Comparison of ENCODE assay signal across 1 cellular context in the genomic region with DNA sequence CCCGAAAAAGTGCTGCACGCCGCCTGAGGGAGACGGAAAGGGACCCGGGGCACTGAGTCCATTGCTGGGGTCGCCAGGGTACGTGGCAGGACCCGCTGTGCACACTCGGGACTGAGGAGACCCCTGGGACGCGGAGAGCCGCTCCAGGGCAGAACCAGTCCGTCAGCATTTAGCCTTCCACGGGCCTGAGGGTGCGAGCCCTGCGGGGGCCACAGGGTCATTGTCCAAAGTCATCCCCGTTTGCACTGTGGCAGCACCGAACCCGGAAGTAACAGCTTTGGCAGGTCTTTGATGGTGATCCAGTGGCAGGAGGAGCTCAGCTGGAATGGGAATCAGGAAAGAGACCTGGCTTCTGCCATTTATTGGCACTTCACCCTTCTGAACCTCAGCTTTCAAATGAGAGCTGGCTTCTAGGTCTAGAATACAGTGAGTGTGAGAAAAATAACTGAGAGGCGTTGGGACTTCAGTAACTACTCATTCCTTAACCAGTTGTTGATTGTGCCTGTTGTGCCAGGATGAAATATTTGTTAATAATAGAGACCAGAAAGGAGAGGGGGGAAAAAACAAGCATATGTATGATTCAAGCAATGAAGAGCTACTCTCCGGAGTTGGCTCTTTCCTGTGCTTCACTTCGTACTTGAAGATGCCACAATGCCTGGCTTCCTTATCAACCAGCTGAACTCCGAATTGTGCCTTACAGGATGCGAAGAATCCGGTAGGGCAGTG.
TF ChIP-seq lines count a peak whose summit lies in the region.

No MANE protein-coding gene starts in this region.

TF ChIP-seq in HepG2, 621 proteins besides CTCF, POLR2A, EP300 and RAD21 (continues in another document):
- TF ChIP-seq ZFP36L2 (CRISPR knock-in tag; IDR thresholded peaks at IDR 0.05): no peak
- TF ChIP-seq, protein P1, sequence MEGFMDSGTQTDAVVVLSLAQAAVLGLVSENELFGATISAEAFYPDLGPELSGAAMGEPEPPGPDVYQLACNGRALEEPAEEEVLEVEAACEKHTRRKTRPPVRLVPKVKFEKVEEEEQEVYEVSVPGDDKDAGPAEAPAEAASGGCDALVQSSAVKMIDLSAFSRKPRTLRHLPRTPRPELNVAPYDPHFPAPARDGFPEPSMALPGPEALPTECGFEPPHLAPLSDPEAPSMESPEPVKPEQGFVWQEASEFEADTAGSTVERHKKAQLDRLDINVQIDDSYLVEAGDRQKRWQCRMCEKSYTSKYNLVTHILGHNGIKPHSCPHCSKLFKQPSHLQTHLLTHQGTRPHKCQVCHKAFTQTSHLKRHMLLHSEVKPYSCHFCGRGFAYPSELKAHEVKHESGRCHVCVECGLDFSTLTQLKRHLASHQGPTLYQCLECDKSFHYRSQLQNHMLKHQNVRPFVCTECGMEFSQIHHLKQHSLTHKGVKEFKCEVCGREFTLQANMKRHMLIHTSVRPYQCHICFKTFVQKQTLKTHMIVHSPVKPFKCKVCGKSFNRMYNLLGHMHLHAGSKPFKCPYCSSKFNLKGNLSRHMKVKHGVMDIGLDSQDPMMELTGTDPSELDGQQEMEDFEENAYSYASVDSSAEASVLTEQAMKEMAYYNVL (CRISPR knock-in tag; IDR thresholded peaks at IDR 0.05; ENCODE audit: borderline replicate concordance): peak; percentile 28; the same call in 1 of the 2 replicates
- TF ChIP-seq ZNF839 (CRISPR knock-in tag; IDR thresholded peaks at IDR 0.05; ENCODE audit: borderline replicate concordance): no peak
- peak; percentile 64 for TF ChIP-seq RARA (CRISPR knock-in tag; IDR thresholded peaks at IDR 0.05)
- TF ChIP-seq, protein P2, sequence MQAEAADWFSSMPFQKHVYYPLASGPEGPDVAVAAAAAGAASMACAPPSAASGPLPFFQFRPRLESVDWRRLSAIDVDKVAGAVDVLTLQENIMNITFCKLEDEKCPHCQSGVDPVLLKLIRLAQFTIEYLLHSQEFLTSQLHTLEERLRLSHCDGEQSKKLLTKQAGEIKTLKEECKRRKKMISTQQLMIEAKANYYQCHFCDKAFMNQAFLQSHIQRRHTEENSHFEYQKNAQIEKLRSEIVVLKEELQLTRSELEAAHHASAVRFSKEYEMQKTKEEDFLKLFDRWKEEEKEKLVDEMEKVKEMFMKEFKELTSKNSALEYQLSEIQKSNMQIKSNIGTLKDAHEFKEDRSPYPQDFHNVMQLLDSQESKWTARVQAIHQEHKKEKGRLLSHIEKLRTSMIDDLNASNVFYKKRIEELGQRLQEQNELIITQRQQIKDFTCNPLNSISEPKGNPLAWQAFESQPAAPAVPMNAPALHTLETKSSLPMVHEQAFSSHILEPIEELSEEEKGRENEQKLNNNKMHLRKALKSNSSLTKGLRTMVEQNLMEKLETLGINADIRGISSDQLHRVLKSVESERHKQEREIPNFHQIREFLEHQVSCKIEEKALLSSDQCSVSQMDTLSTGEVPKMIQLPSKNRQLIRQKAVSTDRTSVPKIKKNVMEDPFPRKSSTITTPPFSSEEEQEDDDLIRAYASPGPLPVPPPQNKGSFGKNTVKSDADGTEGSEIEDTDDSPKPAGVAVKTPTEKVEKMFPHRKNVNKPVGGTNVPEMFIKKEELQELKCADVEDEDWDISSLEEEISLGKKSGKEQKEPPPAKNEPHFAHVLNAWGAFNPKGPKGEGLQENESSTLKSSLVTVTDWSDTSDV (CRISPR knock-in tag; IDR thresholded peaks at IDR 0.05): 0 out of 2 replicates have a peak, but pooled peaks have one; percentile 36
- TF ChIP-seq PAX8 (CRISPR knock-in tag; IDR thresholded peaks at IDR 0.05; ENCODE audit: borderline replicate concordance): 0 out of 2 replicates have a peak, but pooled peaks have one; percentile 15
- TF ChIP-seq, protein P3, sequence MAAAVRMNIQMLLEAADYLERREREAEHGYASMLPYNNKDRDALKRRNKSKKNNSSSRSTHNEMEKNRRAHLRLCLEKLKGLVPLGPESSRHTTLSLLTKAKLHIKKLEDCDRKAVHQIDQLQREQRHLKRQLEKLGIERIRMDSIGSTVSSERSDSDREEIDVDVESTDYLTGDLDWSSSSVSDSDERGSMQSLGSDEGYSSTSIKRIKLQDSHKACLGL (CRISPR knock-in tag; IDR thresholded peaks at IDR 0.05): no peak
- TF ChIP-seq ZNF232 (CRISPR knock-in tag; IDR thresholded peaks at IDR 0.05; ENCODE audit: borderline replicate concordance): no peak
- no peak for TF ChIP-seq ZSCAN31 (CRISPR knock-in tag; IDR thresholded peaks at IDR 0.05; ENCODE audit: low read depth)
- no peak for TF ChIP-seq ZNF264 (CRISPR knock-in tag; IDR thresholded peaks at IDR 0.05)
- TF ChIP-seq ZEB1 (IDR thresholded peaks at IDR 0.05; ENCODE audit: insufficient replicate concordance, low read depth): no peak
- no peak for TF ChIP-seq WIZ (CRISPR knock-in tag; IDR thresholded peaks at IDR 0.05)
- TF ChIP-seq, protein P4, sequence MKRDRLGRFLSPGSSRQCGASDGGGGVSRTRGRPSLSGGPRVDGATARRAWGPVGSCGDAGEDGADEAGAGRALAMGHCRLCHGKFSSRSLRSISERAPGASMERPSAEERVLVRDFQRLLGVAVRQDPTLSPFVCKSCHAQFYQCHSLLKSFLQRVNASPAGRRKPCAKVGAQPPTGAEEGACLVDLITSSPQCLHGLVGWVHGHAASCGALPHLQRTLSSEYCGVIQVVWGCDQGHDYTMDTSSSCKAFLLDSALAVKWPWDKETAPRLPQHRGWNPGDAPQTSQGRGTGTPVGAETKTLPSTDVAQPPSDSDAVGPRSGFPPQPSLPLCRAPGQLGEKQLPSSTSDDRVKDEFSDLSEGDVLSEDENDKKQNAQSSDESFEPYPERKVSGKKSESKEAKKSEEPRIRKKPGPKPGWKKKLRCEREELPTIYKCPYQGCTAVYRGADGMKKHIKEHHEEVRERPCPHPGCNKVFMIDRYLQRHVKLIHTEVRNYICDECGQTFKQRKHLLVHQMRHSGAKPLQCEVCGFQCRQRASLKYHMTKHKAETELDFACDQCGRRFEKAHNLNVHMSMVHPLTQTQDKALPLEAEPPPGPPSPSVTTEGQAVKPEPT (CRISPR knock-in tag; IDR thresholded peaks at IDR 0.05; ENCODE audit: low read depth): no peak
- TF ChIP-seq ZNF33A (CRISPR knock-in tag; IDR thresholded peaks at IDR 0.05; ENCODE audit: borderline replicate concordance): no peak; the same call in 1 of the 2 replicates
- peak; percentile 57 for TF ChIP-seq AGO2 (optimal IDR thresholded peaks at IDR 0.05; ENCODE audit: low read depth, low read length)
- TF ChIP-seq ZNF567 (CRISPR knock-in tag; IDR thresholded peaks at IDR 0.05; ENCODE audit: borderline replicate concordance): no peak
- TF ChIP-seq PRPF4 (IDR thresholded peaks at IDR 0.05; ENCODE audit: low read depth, low read length, poor library complexity, severe bottlenecking): no peak
- TF ChIP-seq TEAD2 (CRISPR knock-in tag; IDR thresholded peaks at IDR 0.05): no peak
- no peak for TF ChIP-seq ZSCAN20 (CRISPR knock-in tag; IDR thresholded peaks at IDR 0.05; ENCODE audit: borderline replicate concordance)
- no peak for TF ChIP-seq HNRNPH1 (optimal IDR thresholded peaks at IDR 0.05; ENCODE audit: low read depth, low read length)
- no peak for TF ChIP-seq ZNF776 (CRISPR knock-in tag; IDR thresholded peaks at IDR 0.05)
- TF ChIP-seq, protein P5, sequence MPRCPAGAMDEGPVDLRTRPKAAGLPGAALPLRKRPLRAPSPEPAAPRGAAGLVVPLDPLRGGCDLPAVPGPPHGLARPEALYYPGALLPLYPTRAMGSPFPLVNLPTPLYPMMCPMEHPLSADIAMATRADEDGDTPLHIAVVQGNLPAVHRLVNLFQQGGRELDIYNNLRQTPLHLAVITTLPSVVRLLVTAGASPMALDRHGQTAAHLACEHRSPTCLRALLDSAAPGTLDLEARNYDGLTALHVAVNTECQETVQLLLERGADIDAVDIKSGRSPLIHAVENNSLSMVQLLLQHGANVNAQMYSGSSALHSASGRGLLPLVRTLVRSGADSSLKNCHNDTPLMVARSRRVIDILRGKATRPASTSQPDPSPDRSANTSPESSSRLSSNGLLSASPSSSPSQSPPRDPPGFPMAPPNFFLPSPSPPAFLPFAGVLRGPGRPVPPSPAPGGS (CRISPR knock-in tag; IDR thresholded peaks at IDR 0.05): no peak
- TF ChIP-seq HNF4G (IDR thresholded peaks at IDR 0.05; ENCODE audit: borderline replicate concordance, low read depth, low read length): no peak; the same call in 1 of the 2 replicates
- no peak; the same call in 1 of the 2 replicates for TF ChIP-seq HNF4G (CRISPR knock-in tag; IDR thresholded peaks at IDR 0.05; ENCODE audit: borderline replicate concordance, low read depth)
- TF ChIP-seq FOSL2 (CRISPR knock-in tag; IDR thresholded peaks at IDR 0.05): peak; percentile 16; the same call in 1 of the 2 replicates
- TF ChIP-seq, protein P6, sequence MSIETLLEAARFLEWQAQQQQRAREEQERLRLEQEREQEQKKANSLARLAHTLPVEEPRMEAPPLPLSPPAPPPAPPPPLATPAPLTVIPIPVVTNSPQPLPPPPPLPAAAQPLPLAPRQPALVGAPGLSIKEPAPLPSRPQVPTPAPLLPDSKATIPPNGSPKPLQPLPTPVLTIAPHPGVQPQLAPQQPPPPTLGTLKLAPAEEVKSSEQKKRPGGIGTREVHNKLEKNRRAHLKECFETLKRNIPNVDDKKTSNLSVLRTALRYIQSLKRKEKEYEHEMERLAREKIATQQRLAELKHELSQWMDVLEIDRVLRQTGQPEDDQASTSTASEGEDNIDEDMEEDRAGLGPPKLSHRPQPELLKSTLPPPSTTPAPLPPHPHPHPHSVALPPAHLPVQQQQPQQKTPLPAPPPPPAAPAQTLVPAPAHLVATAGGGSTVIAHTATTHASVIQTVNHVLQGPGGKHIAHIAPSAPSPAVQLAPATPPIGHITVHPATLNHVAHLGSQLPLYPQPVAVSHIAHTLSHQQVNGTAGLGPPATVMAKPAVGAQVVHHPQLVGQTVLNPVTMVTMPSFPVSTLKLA (IDR thresholded peaks at IDR 0.05): no peak
- peak; percentile 71 for TF ChIP-seq TBX2 (CRISPR knock-in tag; IDR thresholded peaks at IDR 0.05; ENCODE audit: borderline replicate concordance)
- TF ChIP-seq, protein P7, sequence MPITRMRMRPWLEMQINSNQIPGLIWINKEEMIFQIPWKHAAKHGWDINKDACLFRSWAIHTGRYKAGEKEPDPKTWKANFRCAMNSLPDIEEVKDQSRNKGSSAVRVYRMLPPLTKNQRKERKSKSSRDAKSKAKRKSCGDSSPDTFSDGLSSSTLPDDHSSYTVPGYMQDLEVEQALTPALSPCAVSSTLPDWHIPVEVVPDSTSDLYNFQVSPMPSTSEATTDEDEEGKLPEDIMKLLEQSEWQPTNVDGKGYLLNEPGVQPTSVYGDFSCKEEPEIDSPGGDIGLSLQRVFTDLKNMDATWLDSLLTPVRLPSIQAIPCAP (CRISPR knock-in tag; IDR thresholded peaks at IDR 0.05; ENCODE audit: low read depth): no peak
- TF ChIP-seq, protein P8, sequence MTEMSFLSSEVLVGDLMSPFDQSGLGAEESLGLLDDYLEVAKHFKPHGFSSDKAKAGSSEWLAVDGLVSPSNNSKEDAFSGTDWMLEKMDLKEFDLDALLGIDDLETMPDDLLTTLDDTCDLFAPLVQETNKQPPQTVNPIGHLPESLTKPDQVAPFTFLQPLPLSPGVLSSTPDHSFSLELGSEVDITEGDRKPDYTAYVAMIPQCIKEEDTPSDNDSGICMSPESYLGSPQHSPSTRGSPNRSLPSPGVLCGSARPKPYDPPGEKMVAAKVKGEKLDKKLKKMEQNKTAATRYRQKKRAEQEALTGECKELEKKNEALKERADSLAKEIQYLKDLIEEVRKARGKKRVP (CRISPR knock-in tag; IDR thresholded peaks at IDR 0.05): no peak
- TF ChIP-seq NRL (CRISPR knock-in tag; IDR thresholded peaks at IDR 0.05; ENCODE audit: borderline replicate concordance): peak; percentile 65; the same call in 1 of the 2 replicates
- TF ChIP-seq, protein P9, sequence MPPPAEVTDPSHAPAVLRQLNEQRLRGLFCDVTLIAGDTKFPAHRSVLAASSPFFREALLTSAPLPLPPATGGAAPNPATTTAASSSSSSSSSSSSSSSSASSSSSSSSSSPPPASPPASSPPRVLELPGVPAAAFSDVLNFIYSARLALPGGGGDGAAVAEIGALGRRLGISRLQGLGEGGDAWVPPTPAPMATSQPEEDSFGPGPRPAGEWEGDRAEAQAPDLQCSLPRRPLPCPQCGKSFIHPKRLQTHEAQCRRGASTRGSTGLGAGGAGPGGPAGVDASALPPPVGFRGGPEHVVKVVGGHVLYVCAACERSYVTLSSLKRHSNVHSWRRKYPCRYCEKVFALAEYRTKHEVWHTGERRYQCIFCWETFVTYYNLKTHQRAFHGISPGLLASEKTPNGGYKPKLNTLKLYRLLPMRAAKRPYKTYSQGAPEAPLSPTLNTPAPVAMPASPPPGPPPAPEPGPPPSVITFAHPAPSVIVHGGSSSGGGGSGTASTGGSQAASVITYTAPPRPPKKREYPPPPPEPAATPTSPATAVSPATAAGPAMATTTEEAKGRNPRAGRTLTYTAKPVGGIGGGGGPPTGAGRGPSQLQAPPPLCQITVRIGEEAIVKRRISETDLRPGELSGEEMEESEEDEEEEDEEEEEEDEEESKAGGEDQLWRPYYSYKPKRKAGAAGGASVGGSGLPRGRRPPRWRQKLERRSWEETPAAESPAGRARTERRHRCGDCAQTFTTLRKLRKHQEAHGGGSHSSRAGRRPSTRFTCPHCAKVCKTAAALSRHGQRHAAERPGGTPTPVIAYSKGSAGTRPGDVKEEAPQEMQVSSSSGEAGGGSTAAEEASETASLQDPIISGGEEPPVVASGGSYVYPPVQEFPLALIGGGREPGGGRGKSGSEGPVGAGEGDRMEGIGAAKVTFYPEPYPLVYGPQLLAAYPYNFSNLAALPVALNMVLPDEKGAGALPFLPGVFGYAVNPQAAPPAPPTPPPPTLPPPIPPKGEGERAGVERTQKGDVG (CRISPR knock-in tag; IDR thresholded peaks at IDR 0.05; ENCODE audit: borderline replicate concordance): no peak
- no peak for TF ChIP-seq PAWR (CRISPR knock-in tag; IDR thresholded peaks at IDR 0.05; ENCODE audit: borderline replicate concordance)
- TF ChIP-seq, protein P10, sequence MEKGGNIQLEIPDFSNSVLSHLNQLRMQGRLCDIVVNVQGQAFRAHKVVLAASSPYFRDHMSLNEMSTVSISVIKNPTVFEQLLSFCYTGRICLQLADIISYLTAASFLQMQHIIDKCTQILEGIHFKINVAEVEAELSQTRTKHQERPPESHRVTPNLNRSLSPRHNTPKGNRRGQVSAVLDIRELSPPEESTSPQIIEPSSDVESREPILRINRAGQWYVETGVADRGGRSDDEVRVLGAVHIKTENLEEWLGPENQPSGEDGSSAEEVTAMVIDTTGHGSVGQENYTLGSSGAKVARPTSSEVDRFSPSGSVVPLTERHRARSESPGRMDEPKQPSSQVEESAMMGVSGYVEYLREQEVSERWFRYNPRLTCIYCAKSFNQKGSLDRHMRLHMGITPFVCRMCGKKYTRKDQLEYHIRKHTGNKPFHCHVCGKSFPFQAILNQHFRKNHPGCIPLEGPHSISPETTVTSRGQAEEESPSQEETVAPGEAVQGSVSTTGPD (CRISPR knock-in tag; IDR thresholded peaks at IDR 0.05): no peak
- TF ChIP-seq ZNF549 (CRISPR knock-in tag; IDR thresholded peaks at IDR 0.05): no peak
- no peak; the same call in 1 of the 2 replicates for TF ChIP-seq ZFX (CRISPR knock-in tag; IDR thresholded peaks at IDR 0.05; ENCODE audit: low read depth)
- no peak for TF ChIP-seq ATF1 (CRISPR knock-in tag; IDR thresholded peaks at IDR 0.05)
- TF ChIP-seq ZNF746 (CRISPR knock-in tag; IDR thresholded peaks at IDR 0.05): no peak
- no peak for TF ChIP-seq ZNF337 (CRISPR knock-in tag; IDR thresholded peaks at IDR 0.05; ENCODE audit: borderline replicate concordance, low read depth)
- no peak for TF ChIP-seq TSC22D2 (CRISPR knock-in tag; IDR thresholded peaks at IDR 0.05; ENCODE audit: borderline replicate concordance)
- TF ChIP-seq HOXA9 (CRISPR knock-in tag; IDR thresholded peaks at IDR 0.05; ENCODE audit: borderline replicate concordance): no peak
- no peak for TF ChIP-seq TOPORS (CRISPR knock-in tag; IDR thresholded peaks at IDR 0.05)
- no peak for TF ChIP-seq U2AF1 (optimal IDR thresholded peaks at IDR 0.05; ENCODE audit: low read depth, low read length)
- TF ChIP-seq JUNB (CRISPR knock-in tag; IDR thresholded peaks at IDR 0.05; ENCODE audit: borderline replicate concordance): no peak
